Comparison of ENCODE assay signal across 8 cellular contexts in genomic region chr5:43041669-43042175, GRCh38. TPM values are rescaled to one million over a fixed set of nuclear protein-coding genes. Genes with fewer than 3 reads are reported as not detected.
DNase-seq lines count a peak whose midpoint lies in the region; ATAC-seq lines count a peak whose summit lies in the region.

No MANE protein-coding gene starts in this region.

- peak; percentile 88 for DNase-seq in ELR (ENCODE audit: low read depth)
- DNase-seq in KBM-7 = peak; percentile 75
- peak; percentile 68 to 89 for DNase-seq in SJSA1 (ENCODE audit: low read depth in 1 of 2, low spot score in 2 of 2)
- DNase-seq in T47D (ENCODE audit: low read depth in 1 of 2, low spot score in 1 of 2) = peak; percentile 35 to 79
- DNase-seq in iris pigment epithelial cell (ENCODE audit: low read depth) = peak; percentile 95
- DNase-seq in stimulated activated CD4-positive, alpha-beta T cell treated with anti-CD3 and anti-CD28 coated beads, Interleukin-15, amount 100 ng/mL, for 24 hours = peak; percentile 73
- DNase-seq in central memory CD4-positive, alpha-beta T cell = no peak

- peak; percentile 15 for ATAC-seq in GM21737 (IDR thresholded peaks at IDR 0.05; ENCODE audit: unreplicated experiment)

- in situ Hi-C loops in KBM-7 (cut with MboI; ENCODE audit: low pct_unique_long_range_greater_than_20kb, low sequenced_read_pairs) (no loop called here), T47D (cut with HindIII; ENCODE audit: low pct_unique_long_range_greater_than_20kb, low sequenced_read_pairs) (no loop called here)

- no peaks in the 10 kb centered on the region for H3K36me3 ChIP-seq in SJSA1

- peak overlapping the region; percentile 61 for H3K4me3 ChIP-seq in SJSA1

- peaks cover 10% of the 10 kb centered on the region; the same call in 1 of the 2 replicates for H3K4me1 ChIP-seq in SJSA1 (replicated peaks)

- H3K27me3 ChIP-seq in SJSA1 (replicated peaks) = no peaks in the 10 kb centered on the region

- no peaks in the 10 kb centered on the region for H3K9me3 ChIP-seq in SJSA1 (replicated peaks)

- H3K27ac ChIP-seq in SJSA1 = peak overlapping the region; percentile 92

RNA-seq across cellular contexts. Expression of gene ANXA2R, which starts 1.6 kb away (rescaled TPM):
- 1.4 and 2.5 TPM in 2 replicates for total RNA-seq in SJSA1 (2014; rRNA removed; shearing (Covaris generic))
